ENCODE assay signal across 24 cellular contexts in genomic region chr11:1892116-1892515, GRCh38. TPM values are rescaled to one million over a fixed set of nuclear protein-coding genes. Genes with fewer than 3 reads are reported as not detected.
DNase-seq lines count a peak whose midpoint lies in the region; ATAC-seq, FAIRE-seq and TF ChIP-seq lines count a peak whose summit lies in the region.
"Had no signal": no experiment of that assay in that cellular context is flagged by ENCODE, and none has a peak within 500 bp of the region (broad histone marks: within the 10 kb centered on the region; RNA-seq: fewer than 3 reads in every experiment).

No MANE protein-coding gene starts in this region.

- no peaks in the 10 kb centered on the region for H4K20me1 ChIP-seq in BLaER1 treated with 17β-estradiol and CSF1 and Interleukin-3, amounts not matched to agents 10 nM and 100 nM
- no peaks in the 10 kb centered on the region for H4K20me1 ChIP-seq in GM12878 (ENCODE audit: control insufficient read depth, insufficient read depth)

- H3K4me3 ChIP-seq in BLaER1 treated with 17β-estradiol and CSF1 and Interleukin-3, amounts not matched to agents 10 nM and 100 nM = no peak overlapping the region
- no peak overlapping the region for H3K4me3 ChIP-seq in GM12878
- no peak overlapping the region for H3K4me3 ChIP-seq in foreskin fibroblast (ENCODE audit: low read depth in 1 of 2, low read length in 2 of 2)
- H3K4me3 ChIP-seq: ascending aorta, GM23338, smooth muscle cell had no signal

- H3K4me2 ChIP-seq in BLaER1 treated with 17β-estradiol and CSF1 and Interleukin-3, amounts not matched to agents 10 nM and 100 nM = peak overlapping the region in 9 of 11 experiments; percentile 98 to 100 (median 100); a peak in 18 of 22 replicates
- H3K4me2 ChIP-seq in GM12878 (ENCODE audit: control insufficient read depth, insufficient read depth) = no peak overlapping the region
- H3K4me2 ChIP-seq: GM23338, smooth muscle cell had no signal

- H3K27me3 ChIP-seq in BLaER1 treated with 17β-estradiol and CSF1 and Interleukin-3, amounts not matched to agents 10 nM and 100 nM = peaks cover 0 to 6% (median 0%) of the 10 kb centered on the region in 11 experiments; a peak in 4 of 22 replicates
- H3K27me3 ChIP-seq in GM12878 (replicated peaks in 1 of 2; ENCODE audit: control insufficient read depth in 2 of 2, insufficient read depth in 2 of 2, low read length in 1 of 2) = no peaks in the 10 kb centered on the region; a peak in 1 of 4 replicates
- H3K27me3 ChIP-seq: ascending aorta had no signal

- POLR2A ChIA-PET in GM10248 (lab: Yijun Ruan, JAX) (interaction anchor here (0.8 kb wide), 1 partner anchor 10 kb away, joined by 3 read pairs; no protein-coding TSS in a partner anchor), GM12878 (lab: Charles Lee) (no interaction called here)

- H3K27ac ChIP-seq in BLaER1 treated with 17β-estradiol and CSF1 and Interleukin-3, amounts not matched to agents 10 nM and 100 nM = no peak overlapping the region
- H3K27ac ChIP-seq in GM12878 (ENCODE audit: control insufficient read depth, insufficient read depth) = no peak overlapping the region
- H3K27ac ChIP-seq: ascending aorta had no signal

- in situ Hi-C loops in GM12878 (cut with MboI) = no loop called here

- H2AFZ ChIP-seq in GM12878 (ENCODE audit: control insufficient read depth, low read depth, low read length) = no peak overlapping the region
- H2AFZ ChIP-seq: GM23338 had no signal

- no peak for TF ChIP-seq RAD21 in GM12878 (IDR thresholded peaks at IDR 0.05; ENCODE audit: insufficient read depth, low read depth, low read length)

- RAD21 ChIA-PET in GM12878 (lab: Charles Lee; ENCODE audit: unreplicated experiment) = no interaction called here

- TF ChIP-seq POLR2A in GM12878 (IDR thresholded peaks at IDR 0.05; ENCODE audit: low read depth, low read length) = no peak; the same call in 1 of the 2 replicates

- TF ChIP-seq EP300 in GM12878 (IDR thresholded peaks at IDR 0.05; ENCODE audit: borderline replicate concordance in 1 of 2, control insufficient read depth in 1 of 2, low read depth in 2 of 2, low read length in 2 of 2) = no peak

- peak; percentile 8; the same call in 1 of the 3 replicates for ATAC-seq in GM12878
- ATAC-seq: effector memory CD8-positive, alpha-beta T cell; GM23338; left colon; WTC11 had no signal

- BruUV-seq in GM12878 (replicated peaks; lab: Mats Ljungman, UMichigan) = TSS peak; percentile 69

- CTCF ChIA-PET in GM10248 (lab: Yijun Ruan, JAX) = interaction anchor here (1.7 to 2.5 kb wide), 2 partner anchors 10 to 25 kb away, joined by 9 to 17 read pairs; no protein-coding TSS in a partner anchor
- CTCF ChIA-PET in GM12878 (lab: Yijun Ruan, JAX) = interaction anchor here (0.7 kb wide), 1 partner anchor 413 kb away, joined by 3 read pairs; no protein-coding TSS in a partner anchor

- intact Hi-C loops in GM12878 (cut with micrococcal nuclease; ENCODE audit: unreplicated experiment) (no loop called here), posterior vena cava (cut with DNase I) (loop anchor here in 1 of 2 donors (10.0 kb wide), 1 partner anchor 53 kb away; the partner anchor contains the start of gene MRPL23)

- H3K4me1 ChIP-seq in BLaER1 treated with 17β-estradiol and CSF1 and Interleukin-3, amounts not matched to agents 10 nM and 100 nM = peaks cover 50 to 65% (median 61%) of the 10 kb centered on the region in 10 experiments
- H3K4me1 ChIP-seq in GM12878 (ENCODE audit: control insufficient read depth, insufficient read depth, low read length) = no peaks in the 10 kb centered on the region
- H3K4me1 ChIP-seq: ascending aorta had no signal

- no peaks in the 10 kb centered on the region for H3K9me3 ChIP-seq in BLaER1 treated with 17β-estradiol and CSF1 and Interleukin-3, amounts not matched to agents 10 nM and 100 nM (replicated peaks in 1 of 11)
- H3K9me3 ChIP-seq in GM12878 (replicated peaks; ENCODE audit: control insufficient read depth, insufficient read depth, low read length) = no peaks in the 10 kb centered on the region
- H3K9me3 ChIP-seq: ascending aorta had no signal

- no peak for TF ChIP-seq CTCF in GM10248 (IDR thresholded peaks at IDR 0.05; ENCODE audit: control extremely low read depth, extremely low read depth, low read depth, missing control alignments)
- no peak for TF ChIP-seq CTCF in GM12878 (IDR thresholded peaks at IDR 0.05 in 2 of 3, conservative IDR thresholded peaks at IDR 0.05 in 1 of 3; ENCODE audit: control insufficient read depth in 2 of 3, extremely low read depth in 1 of 3, insufficient read depth in 1 of 3, low read depth in 3 of 3, low read length in 3 of 3)
- no peak for TF ChIP-seq CTCF in foreskin fibroblast (IDR thresholded peaks at IDR 0.05; ENCODE audit: low read depth, low read length)

- DNase-seq in GM10248 (ENCODE audit: extremely low spot score) (peak; percentile 13), GM12878 (ENCODE audit: low read depth, low spot score) (no peak), posterior vena cava (ENCODE audit: low spot score) (peak; percentile 79), foreskin fibroblast (no peak), T-helper 9 cell (no peak), NCI-H69 (lab: John Stamatoyannopoulos, UW) (no peak)
- DNase-seq: activated CD8-positive, alpha-beta memory T cell treated with anti-CD3 and anti-CD28 coated beads, Interleukin-2, amount 50 U/mL, for 4 hours; caudate nucleus; cortex of kidney; effector memory CD8-positive, alpha-beta T cell; erythroblast; KG1; left colon; mesenchymal stem cell; NCI-H1436; SHP77 treated with DMSO at 0.1 percent for 48 hours; stimulated activated CD4-positive, alpha-beta T cell treated with anti-CD3 and anti-CD28 coated beads, Interleukin-1b, Interleukin-23, amount 100 ng/mL, for 48 hours had no signal

- H3K79me2 ChIP-seq in GM12878 (ENCODE audit: control insufficient read depth, insufficient read depth, low read length) = no peaks in the 10 kb centered on the region

- WGBS in GM12878 (ENCODE audit: insufficient coverage, insufficient replicate concordance, low lambda C conversion rate, missing lambda C conversion rate) = 93% methylated on average over 7 of the region's 7 CpGs

- SMC1A ChIA-PET in GM12878 (lab: Charles Lee; ENCODE audit: uncharacterized antibody, unreplicated experiment) = no interaction called here

- no peak overlapping the region for H3K9ac ChIP-seq in BLaER1 treated with 17β-estradiol and CSF1 and Interleukin-3, amounts not matched to agents 10 nM and 100 nM
- H3K9ac ChIP-seq in GM12878 (ENCODE audit: control insufficient read depth, insufficient read depth, low read length) = no peak overlapping the region

- no peak for FAIRE-seq in GM12878 (lab: Jason Lieb, UNC)

- no peaks in the 10 kb centered on the region for H3K36me3 ChIP-seq in BLaER1 treated with 17β-estradiol and CSF1 and Interleukin-3, amounts not matched to agents 10 nM and 100 nM
- H3K36me3 ChIP-seq in GM12878 (ENCODE audit: control insufficient read depth in 2 of 2, insufficient read depth in 2 of 2, low read length in 1 of 2) = peaks cover 12 to 21% of the 10 kb centered on the region in 2 experiments; a peak in 3 of 4 replicates

RNA-seq across cellular contexts. Expression of gene PRR33, which starts 0.4 kb away (rescaled TPM):
- total RNA-seq in GM12878 (2013; cell fraction: nucleolus; rRNA removed) = not detected in 2 replicates
- total RNA-seq in GM12878 (2014; rRNA removed) (not detected in 2 replicates), GM12878 (2014; rRNA removed; fragmentation: Illumina TruSeq; extraction: Trizol) (not detected in 2 replicates), GM12878 (2021) (not detected in 2 replicates), posterior vena cava (under 1 TPM in 1 of 2 donors, not detected in 1; 0.14 TPM)
- 3.0 TPM for polyA plus RNA-seq in GM12878 (2011; ENCODE audit: low read depth)
- polyA plus RNA-seq in GM12878 (2011; rRNA removed) (not detected in 2 replicates), GM12878 (2014; fragmentation: Illumina TruSeq; extraction: Trizol) (not detected in 2 replicates), GM12878 (2014; fragmentation: Nextera tagmentation; extraction: Ambion mirVana) (under 1 TPM in 1 of 2 experiments, not detected in 1; 0.02 TPM), GM12878 (2014; rRNA removed) (0.03 TPM in 2 replicates), GM12878 (2016; fragmentation: Nextera tagmentation; extraction: Ambion mirVana) (1 to 10 TPM in 1 of 2 experiments, under 1 TPM in 1; 0.74 to 1.0 TPM)
- 0.01 TPM in 1 of 2 replicates, not detected in the other for polyA plus RNA-seq in GM12878 (2011; cell fraction: cytosol; rRNA removed)
- not detected in 2 replicates for polyA plus RNA-seq in GM12878 (2011; cell fraction: nucleus; rRNA removed)
- polyA plus RNA-seq in GM12878 (2012) = 6.1 and 10.8 TPM in 2 replicates
- polyA minus RNA-seq in GM12878 (2011; rRNA and poly(A)+ RNA removed) = not detected in 2 replicates
- not detected in 2 replicates for polyA minus RNA-seq in GM12878 (2011; cell fraction: cytosol; rRNA and poly(A)+ RNA removed)
- polyA minus RNA-seq in GM12878 (2011; cell fraction: nucleus; rRNA and poly(A)+ RNA removed) = not detected in 2 replicates
- total RNA-seq: ascending aorta, GM23338, left colon, omental fat pad, smooth muscle cell, WTC11 had no signal
- polyA plus RNA-seq: GM23338, smooth muscle cell had no signal

RNA-seq across cellular contexts. Expression of gene TNNT3, which starts 27.4 kb away (rescaled TPM):
- 23.0 and 26.1 TPM in 2 replicates for total RNA-seq in GM12878 (2013; cell fraction: nucleolus; rRNA removed)
- not detected in 2 replicates for total RNA-seq in GM12878 (2014; rRNA removed)
- total RNA-seq in GM12878 (2014; rRNA removed; fragmentation: Illumina TruSeq; extraction: Trizol) = not detected in 2 replicates
- not detected in 2 replicates for total RNA-seq in GM12878 (2021)
- polyA plus RNA-seq in GM12878 (2011; ENCODE audit: low read depth) = 1.0 TPM
- polyA plus RNA-seq in GM12878 (2011; rRNA removed) = 0.39 and 0.50 TPM in 2 replicates
- 0.24 and 0.27 TPM in 2 replicates for polyA plus RNA-seq in GM12878 (2011; cell fraction: cytosol; rRNA removed)
- polyA plus RNA-seq in GM12878 (2011; cell fraction: nucleus; rRNA removed) = 6.6 and 8.8 TPM in 2 replicates
- 2.7 and 2.9 TPM in 2 replicates for polyA plus RNA-seq in GM12878 (2012)
- polyA plus RNA-seq in GM12878 (2014; fragmentation: Illumina TruSeq; extraction: Trizol) = 0.40 TPM in 1 of 2 replicates, not detected in the other
- polyA plus RNA-seq in GM12878 (2014; fragmentation: Nextera tagmentation; extraction: Ambion mirVana) = not detected
- polyA plus RNA-seq in GM12878 (2014; rRNA removed) = not detected in 2 replicates
- not detected for polyA plus RNA-seq in GM12878 (2016; fragmentation: Nextera tagmentation; extraction: Ambion mirVana)
- polyA minus RNA-seq in GM12878 (2011; rRNA and poly(A)+ RNA removed) = 0.29 TPM in 1 of 2 replicates, not detected in the other
- polyA minus RNA-seq in GM12878 (2011; cell fraction: cytosol; rRNA and poly(A)+ RNA removed) = not detected in 2 replicates
- polyA minus RNA-seq in GM12878 (2011; cell fraction: nucleus; rRNA and poly(A)+ RNA removed) = 0.38 and 0.60 TPM in 2 replicates
- 10 to 100 TPM; 17.9 to 45.3 TPM for total RNA-seq in posterior vena cava
- total RNA-seq: GM23338, WTC11 had no signal
- polyA plus RNA-seq: GM23338 had no signal

RNA-seq across cellular contexts. Expression of gene LSP1, which starts 39.2 kb away (rescaled TPM):
- total RNA-seq in GM12878 (2013; cell fraction: nucleolus; rRNA removed) = 108 and 116 TPM in 2 replicates
- total RNA-seq in GM12878 (2014; rRNA removed) = 374 and 409 TPM in 2 replicates
- 152 and 171 TPM in 2 replicates for total RNA-seq in GM12878 (2014; rRNA removed; fragmentation: Illumina TruSeq; extraction: Trizol)
- total RNA-seq in GM12878 (2021) = 478 and 488 TPM in 2 replicates
- polyA plus RNA-seq in GM12878 (2011; ENCODE audit: low read depth) = 194 TPM
- polyA plus RNA-seq in GM12878 (2011; rRNA removed) = 156 and 283 TPM in 2 replicates
- 242 and 323 TPM in 2 replicates for polyA plus RNA-seq in GM12878 (2011; cell fraction: cytosol; rRNA removed)
- polyA plus RNA-seq in GM12878 (2011; cell fraction: nucleus; rRNA removed) = 182 and 199 TPM in 2 replicates
- 365 and 472 TPM in 2 replicates for polyA plus RNA-seq in GM12878 (2012)
- 109 and 328 TPM in 2 replicates for polyA plus RNA-seq in GM12878 (2014; fragmentation: Illumina TruSeq; extraction: Trizol)
- 10 to 100 TPM; 19.2 to 34.2 TPM for polyA plus RNA-seq in GM12878 (2014; fragmentation: Nextera tagmentation; extraction: Ambion mirVana)
- polyA plus RNA-seq in GM12878 (2014; rRNA removed) = 411 and 535 TPM in 2 replicates
- polyA plus RNA-seq in GM12878 (2016; fragmentation: Nextera tagmentation; extraction: Ambion mirVana) = 100 to 1,000 TPM; 442 to 487 TPM
- polyA minus RNA-seq in GM12878 (2011; rRNA and poly(A)+ RNA removed) = 57.7 and 106 TPM in 2 replicates
- 52.5 and 54.1 TPM in 2 replicates for polyA minus RNA-seq in GM12878 (2011; cell fraction: cytosol; rRNA and poly(A)+ RNA removed)
- polyA minus RNA-seq in GM12878 (2011; cell fraction: nucleus; rRNA and poly(A)+ RNA removed) = 14.3 and 28.3 TPM in 2 replicates
- total RNA-seq in posterior vena cava = 100 to 1,000 TPM in 1 of 2 donors, 10 to 100 TPM in 1; 39.1 to 122 TPM
- total RNA-seq: GM23338 had no signal

RNA-seq across cellular contexts. Expression of gene TNNI2, which starts 53.3 kb away (rescaled TPM):
- total RNA-seq in GM12878 (2013; cell fraction: nucleolus; rRNA removed) = not detected in 2 replicates
- 0.76 and 0.79 TPM in 2 replicates for total RNA-seq in GM12878 (2014; rRNA removed)
- total RNA-seq in GM12878 (2014; rRNA removed; fragmentation: Illumina TruSeq; extraction: Trizol) = 0.37 TPM in 1 of 2 replicates, not detected in the other
- 0.38 and 0.61 TPM in 2 replicates for total RNA-seq in GM12878 (2021)
- polyA plus RNA-seq in GM12878 (2011; ENCODE audit: low read depth) = not detected
- polyA plus RNA-seq in GM12878 (2011; rRNA removed) = 0.35 TPM in 1 of 2 replicates, not detected in the other
- polyA plus RNA-seq in GM12878 (2011; cell fraction: cytosol; rRNA removed) = 0.17 and 0.24 TPM in 2 replicates
- 0.57 and 0.87 TPM in 2 replicates for polyA plus RNA-seq in GM12878 (2011; cell fraction: nucleus; rRNA removed)
- 0.72 and 0.80 TPM in 2 replicates for polyA plus RNA-seq in GM12878 (2012)
- polyA plus RNA-seq in GM12878 (2014; fragmentation: Illumina TruSeq; extraction: Trizol) = not detected in 2 replicates
- under 1 TPM; 0.14 to 0.33 TPM for polyA plus RNA-seq in GM12878 (2014; fragmentation: Nextera tagmentation; extraction: Ambion mirVana)
- polyA plus RNA-seq in GM12878 (2014; rRNA removed) = 0.37 and 0.56 TPM in 2 replicates
- polyA plus RNA-seq in GM12878 (2016; fragmentation: Nextera tagmentation; extraction: Ambion mirVana) = not detected
- polyA minus RNA-seq in GM12878 (2011; rRNA and poly(A)+ RNA removed) = 1.1 TPM in 1 of 2 replicates, not detected in the other
- polyA minus RNA-seq in GM12878 (2011; cell fraction: cytosol; rRNA and poly(A)+ RNA removed) = not detected in 2 replicates
- not detected in 2 replicates for polyA minus RNA-seq in GM12878 (2011; cell fraction: nucleus; rRNA and poly(A)+ RNA removed)
- total RNA-seq in posterior vena cava = 1 to 10 TPM; 1.0 to 1.3 TPM
- total RNA-seq: activated T-helper 1 cell treated with anti-CD3 and anti-CD28 coated beads, Interleukin-12 subunit alpha, Interleukin-12 subunit beta, Interleukin-2, Interleukin-4 antibody, amounts not matched to agents 30 ng/mL and 10 ng/mL and 1 ng/mL, durations not matched to agents 14 hours and 24 hours and 36 hours; ascending aorta; GM23338; WTC11 had no signal
- polyA plus RNA-seq: GM23338 had no signal

RNA-seq across cellular contexts. Expression of gene MRPL23, which starts 55.0 kb away (rescaled TPM):
- total RNA-seq in GM12878 (2013; cell fraction: nucleolus; rRNA removed) = 171 and 175 TPM in 2 replicates
- total RNA-seq in GM12878 (2014; rRNA removed) = 190 and 198 TPM in 2 replicates
- 103 and 111 TPM in 2 replicates for total RNA-seq in GM12878 (2014; rRNA removed; fragmentation: Illumina TruSeq; extraction: Trizol)
- 141 and 143 TPM in 2 replicates for total RNA-seq in GM12878 (2021)
- polyA plus RNA-seq in GM12878 (2011; ENCODE audit: low read depth) = 34.6 TPM
- 48.9 and 101 TPM in 2 replicates for polyA plus RNA-seq in GM12878 (2011; rRNA removed)
- 249 and 306 TPM in 2 replicates for polyA plus RNA-seq in GM12878 (2011; cell fraction: cytosol; rRNA removed)
- polyA plus RNA-seq in GM12878 (2011; cell fraction: nucleus; rRNA removed) = 123 and 150 TPM in 2 replicates
- polyA plus RNA-seq in GM12878 (2012) = 101 and 133 TPM in 2 replicates
- polyA plus RNA-seq in GM12878 (2014; fragmentation: Illumina TruSeq; extraction: Trizol) = 41.6 and 97.6 TPM in 2 replicates
- polyA plus RNA-seq in GM12878 (2014; fragmentation: Nextera tagmentation; extraction: Ambion mirVana) = 1 to 10 TPM; 1.6 to 2.5 TPM
- 201 and 230 TPM in 2 replicates for polyA plus RNA-seq in GM12878 (2014; rRNA removed)
- 100 to 1,000 TPM; 187 to 207 TPM for polyA plus RNA-seq in GM12878 (2016; fragmentation: Nextera tagmentation; extraction: Ambion mirVana)
- 46.3 and 105 TPM in 2 replicates for polyA minus RNA-seq in GM12878 (2011; rRNA and poly(A)+ RNA removed)
- polyA minus RNA-seq in GM12878 (2011; cell fraction: cytosol; rRNA and poly(A)+ RNA removed) = 35.0 and 42.8 TPM in 2 replicates
- polyA minus RNA-seq in GM12878 (2011; cell fraction: nucleus; rRNA and poly(A)+ RNA removed) = 35.2 and 56.3 TPM in 2 replicates
- 10 to 100 TPM; 22.7 to 23.8 TPM for total RNA-seq in posterior vena cava

Comparison
In these comparisons a context has a peak if more than half of its experiments do, and no peak if none do; other contexts are left out.
1. DNase-seq: peak in GM10248 (single experiment) and posterior vena cava (single experiment); none in GM12878 (single experiment), foreskin fibroblast (0 of 2), T-helper 9 cell (single experiment) and NCI-H69 (single experiment).